Comparison of ENCODE assay signal across 19 cellular contexts in the genomic region with DNA sequence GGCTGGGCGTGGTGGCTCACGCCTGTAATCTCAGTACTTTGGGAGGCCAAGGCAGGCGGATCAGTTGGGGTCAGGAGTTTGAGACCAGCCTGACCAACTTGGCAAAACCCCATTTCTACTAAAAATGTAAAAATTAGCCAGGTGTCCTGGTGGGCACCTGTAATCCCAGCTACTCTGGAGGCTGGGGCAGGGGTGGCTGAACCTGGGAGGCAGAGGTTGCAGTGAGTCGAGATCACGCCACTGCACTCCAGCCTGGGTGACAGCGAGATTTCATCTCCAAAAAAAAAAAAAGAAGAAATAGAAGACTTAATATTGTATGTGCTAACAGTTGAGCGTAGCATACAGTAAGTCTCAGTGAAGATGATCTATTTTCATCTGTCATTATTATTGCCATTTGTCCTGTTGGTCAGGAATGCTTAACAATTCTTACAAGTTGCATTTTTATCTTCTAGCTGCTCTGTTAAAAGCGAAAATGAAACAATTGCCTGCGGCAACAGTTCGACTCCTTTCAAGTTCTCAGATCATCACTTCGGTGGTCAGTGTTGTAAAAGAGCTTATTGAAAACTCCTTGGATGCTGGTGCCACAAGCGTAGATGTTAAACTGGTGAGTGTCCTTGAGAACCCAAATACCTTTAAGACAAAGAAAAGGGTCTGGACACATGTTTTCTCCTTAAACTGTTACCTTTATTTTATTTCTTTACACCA. TPM values are rescaled to one million over a fixed set of nuclear protein-coding genes. Genes with fewer than 3 reads are reported as not detected.
DNase-seq lines count a peak whose midpoint lies in the region; ATAC-seq and TF ChIP-seq lines count a peak whose summit lies in the region.
"Had no signal": no experiment of that assay in that cellular context is flagged by ENCODE, and none has a peak within 500 bp of the region (broad histone marks: within the 10 kb centered on the region; RNA-seq: fewer than 3 reads in every experiment).

No MANE protein-coding gene starts in this region.

- H3K4me1 Mint-ChIP-seq in CD4-positive, alpha-beta memory T cell: peaks cover 13 to 25% (median 17%) of the 10 kb centered on the region in 4 donors
- H3K4me1 Mint-ChIP-seq: nephron had no signal

- no peak for TF ChIP-seq EP300 in stomach (IDR thresholded peaks at IDR 0.05)

- peaks cover 5% of the 10 kb centered on the region for H4K20me1 ChIP-seq in Loucy (ENCODE audit: insufficient read depth, low read length, poor library complexity, severe bottlenecking)

- peak overlapping the region; percentile 52 for H3K27ac ChIP-seq in CD4-positive, alpha-beta memory T cell (ENCODE audit: low read depth, low read length)
- H3K27ac ChIP-seq in breast epithelium (no peak overlapping the region), stomach (no peak overlapping the region)
- H3K27ac ChIP-seq: prostate gland had no signal

- peak overlapping the region in 1 of 2 donors; percentile 49 for H3K4me3 ChIP-seq in CD4-positive, alpha-beta memory T cell (ENCODE audit: low read length in 2 of 2)
- H3K4me3 ChIP-seq in Loucy (ENCODE audit: low read length, poor library complexity, severe bottlenecking) (no peak overlapping the region), breast epithelium (peak overlapping the region in 2 of 3 donors; percentile 29 to 36), stomach (no peak overlapping the region)
- H3K4me3 ChIP-seq: lung, prostate gland, smooth muscle cell had no signal

- 81 to 92% (median 86%) methylated on average over 12 of the region's 12 CpGs for WGBS in stomach, 5 donors

- CTCF ChIA-PET in CD4-positive, alpha-beta memory T cell (lab: Charles Lee; ENCODE audit: partially characterized antibody): interaction anchor here (1.3 kb wide), 1 partner anchor 17 kb away, joined by 3 read pairs; no protein-coding TSS in a partner anchor

- ATAC-seq in HG03378 (IDR thresholded peaks at IDR 0.05; ENCODE audit: unreplicated experiment) (no peak), HG03108 (IDR thresholded peaks at IDR 0.05; ENCODE audit: unreplicated experiment) (no peak)
- ATAC-seq: heart right ventricle had no signal

- H3K36me3 Mint-ChIP-seq in CD4-positive, alpha-beta memory T cell: peaks cover 19 to 27% of the 10 kb centered on the region in 2 donors

- peak; percentile 39 to 55 (median 47) for DNase-seq in CD4-positive, alpha-beta memory T cell
- DNase-seq in GM13976 (ENCODE audit: low spot score) (peak; percentile 20), breast epithelium (ENCODE audit: low spot score in 2 of 2) (no peak), NCI-H510A (lab: John Stamatoyannopoulos, UW) (no peak), stomach (no peak)
- DNase-seq: activated CD4-positive, CD25-positive, alpha-beta regulatory T cell; heart right ventricle; islet precursor cell; NCI-H2081; NCI-H524; SHP77; stimulated activated CD4-positive, alpha-beta T cell treated with anti-CD3 and anti-CD28 coated beads, Interleukin-4, amount 100 ng/mL, for 4 hours had no signal

- POLR2A ChIA-PET in CD4-positive, alpha-beta memory T cell (lab: Charles Lee; ENCODE audit: partially characterized antibody): interaction anchor here (1.1 to 3.2 kb wide), 2 partner anchors 8 to 28 kb away, joined by 3 to 13 read pairs; a partner anchor contains a TSS

- no peaks in the 10 kb centered on the region for H3K9me3 Mint-ChIP-seq in CD4-positive, alpha-beta memory T cell
- H3K9me3 Mint-ChIP-seq: nephron had no signal

- H3F3A ChIP-seq in Loucy (ENCODE audit: low read depth): no peaks in the 10 kb centered on the region

- H3K9me3 ChIP-seq in CD4-positive, alpha-beta memory T cell (ENCODE audit: control insufficient read depth in 1 of 2, low read length in 2 of 2): no peaks in the 10 kb centered on the region
- H3K9me3 ChIP-seq in Loucy (ENCODE audit: insufficient read depth, low read depth, low read length) (no peaks in the 10 kb centered on the region), breast epithelium (no peaks in the 10 kb centered on the region), stomach (no peaks in the 10 kb centered on the region)
- H3K9me3 ChIP-seq: heart right ventricle, prostate gland had no signal

- in situ Hi-C loops in GM13976 (cut with MboI; ENCODE audit: low sequenced_read_pairs, unreplicated experiment): loop anchor here (10.0 kb wide), 1 partner anchor 273 kb away; a partner anchor contains a TSS

- TF ChIP-seq CTCF in GM13976 (IDR thresholded peaks at IDR 0.05; ENCODE audit: borderline replicate concordance, control extremely low read depth, extremely low read depth, insufficient read depth, missing control alignments): no peak
- no peak for TF ChIP-seq CTCF in Loucy (conservative IDR thresholded peaks at IDR 0.05; ENCODE audit: low read length)
- TF ChIP-seq CTCF in breast epithelium (IDR thresholded peaks at IDR 0.05): no peak
- TF ChIP-seq CTCF in stomach (IDR thresholded peaks at IDR 0.05): no peak

- no peak overlapping the region for H3K9ac ChIP-seq in Loucy (ENCODE audit: low read depth, low read length, poor library complexity, severe bottlenecking)

- H2AFZ ChIP-seq in Loucy (ENCODE audit: low read length): no peak overlapping the region

- peak overlapping the region; percentile 1 for H3K4me2 ChIP-seq in Loucy (ENCODE audit: low read depth, low read length, poor library complexity, severe bottlenecking)
- H3K4me2 ChIP-seq: smooth muscle cell had no signal

- peak overlapping the region; percentile 67 to 84 (median 80) for H3K4me3 Mint-ChIP-seq in CD4-positive, alpha-beta memory T cell
- H3K4me3 Mint-ChIP-seq: nephron had no signal

- no peaks in the 10 kb centered on the region for H3K27me3 Mint-ChIP-seq in CD4-positive, alpha-beta memory T cell

- peaks cover 38% of the 10 kb centered on the region for H3K79me2 ChIP-seq in Loucy (ENCODE audit: insufficient read depth, low read length)

- intact Hi-C loops in CD4-positive, alpha-beta memory T cell (cut with micrococcal nuclease): no loop called here
- intact Hi-C loops in breast epithelium (cut with DNase I; ENCODE audit: low total_unique reads) (no loop called here), stomach (cut with DNase I; ENCODE audit: low total_unique reads) (no loop called here)

- no peaks in the 10 kb centered on the region for H3K9me2 ChIP-seq in Loucy (replicated peaks; ENCODE audit: low read depth, low read length)

- H3K27ac Mint-ChIP-seq in CD4-positive, alpha-beta memory T cell: peak overlapping the region; percentile 65 to 94 (median 91)
- H3K27ac Mint-ChIP-seq: nephron had no signal

- H3K27me3 ChIP-seq in CD4-positive, alpha-beta memory T cell (ENCODE audit: insufficient read depth, low read length): no peaks in the 10 kb centered on the region
- H3K27me3 ChIP-seq in Loucy (ENCODE audit: insufficient read depth, low read length, poor library complexity, severe bottlenecking) (no peaks in the 10 kb centered on the region), breast epithelium (no peaks in the 10 kb centered on the region), stomach (no peaks in the 10 kb centered on the region)
- H3K27me3 ChIP-seq: heart right ventricle had no signal

- peaks cover 14% of the 10 kb centered on the region for H3K36me3 ChIP-seq in CD4-positive, alpha-beta memory T cell (ENCODE audit: insufficient read depth, low read length)
- H3K36me3 ChIP-seq in Loucy (ENCODE audit: insufficient read depth, low read length) (peaks cover 16% of the 10 kb centered on the region), breast epithelium (no peaks in the 10 kb centered on the region), stomach (peaks cover 4 to 48% (median 46%) of the 10 kb centered on the region in 4 donors)
- H3K36me3 ChIP-seq: prostate gland had no signal

- peaks cover 8% of the 10 kb centered on the region for H3K4me1 ChIP-seq in CD4-positive, alpha-beta memory T cell (ENCODE audit: insufficient read depth, low read length)
- H3K4me1 ChIP-seq in Loucy (ENCODE audit: insufficient read depth, low read length, poor library complexity, severe bottlenecking) (peaks cover 18% of the 10 kb centered on the region), breast epithelium (no peaks in the 10 kb centered on the region), stomach (no peaks in the 10 kb centered on the region)
- H3K4me1 ChIP-seq: heart right ventricle, prostate gland had no signal

- TF ChIP-seq POLR2A in breast epithelium (IDR thresholded peaks at IDR 0.05) (no peak), stomach (IDR thresholded peaks at IDR 0.05) (no peak)

RNA-seq across cellular contexts. Expression of a gene that starts 7.2 kb away (rescaled TPM):
- total RNA-seq in CD4-positive, alpha-beta memory T cell: 10 to 100 TPM; 29.1 to 35.1 TPM
- 10 to 100 TPM in 1 of 2 donors, 1 to 10 TPM in 1; 9.1 to 16.1 TPM for polyA plus RNA-seq in CD4-positive, alpha-beta memory T cell
- total RNA-seq in breast epithelium: 10 to 100 TPM; 18.1 to 29.1 (median 21.0) TPM
- total RNA-seq in stomach: 10 to 100 TPM; 12.2 to 40.8 (median 19.8) TPM
- polyA plus RNA-seq in stomach: 1 to 10 TPM; 4.0 to 7.6 (median 6.0) TPM

RNA-seq across cellular contexts. Expression of a gene that starts 7.4 kb away (rescaled TPM):
- 100 to 1,000 TPM; 187 to 190 TPM for total RNA-seq in CD4-positive, alpha-beta memory T cell
- 100 to 1,000 TPM; 109 to 129 TPM for polyA plus RNA-seq in CD4-positive, alpha-beta memory T cell
- total RNA-seq in breast epithelium: 10 to 100 TPM; 85.2 to 97.0 (median 90.6) TPM
- 100 to 1,000 TPM in 2 of 5 donors, 10 to 100 TPM in 3; 25.8 to 115 (median 75.9) TPM for total RNA-seq in stomach
- 10 to 100 TPM; 25.2 to 70.6 (median 26.3) TPM for polyA plus RNA-seq in stomach

RNA-seq across cellular contexts. Expression of a gene that starts 28.9 kb away (rescaled TPM):
- total RNA-seq in CD4-positive, alpha-beta memory T cell: 10 to 100 TPM; 19.1 TPM
- polyA plus RNA-seq in CD4-positive, alpha-beta memory T cell: 10 to 100 TPM in 1 of 2 donors, 1 to 10 TPM in 1; 7.5 to 12.3 TPM
- total RNA-seq in breast epithelium (10 to 100 TPM in 1 of 3 donors, 1 to 10 TPM in 2; 5.3 to 11.6 (median 9.2) TPM), stomach (1 to 10 TPM in 4 of 5 donors, not detected in 1; 1.3 to 9.0 (median 6.1) TPM)
- polyA plus RNA-seq in stomach: 1 to 10 TPM; 1.8 to 4.2 (median 2.5) TPM

Comparison
In these comparisons a context has a peak if more than half of its experiments do, and no peak if none do; other contexts are left out.
1. DNase-seq: peak in CD4-positive, alpha-beta memory T cell (5 of 5) and GM13976 (single experiment); none in breast epithelium (0 of 2), NCI-H510A (single experiment) and stomach (single experiment).
2. H3K4me3 ChIP-seq: peak in breast epithelium (2 of 3); none in Loucy (single experiment) and stomach (0 of 4).